1 cellular context compared by ENCODE assay signal in genomic region chr20:63186528-63187316, GRCh38.
TF ChIP-seq lines count a peak whose summit lies in the region.

No MANE protein-coding gene starts in this region.

TF ChIP-seq in GM23338, 12 proteins besides CTCF, POLR2A, EP300 and RAD21 (continued from another document):
- TF ChIP-seq ETS1 (IDR thresholded peaks at IDR 0.05), result no peak
- no peak for TF ChIP-seq ZNF114 (CRISPR knock-in tag; IDR thresholded peaks at IDR 0.05)
- TF ChIP-seq CREB1 (CRISPR knock-in tag; IDR thresholded peaks at IDR 0.05; ENCODE audit: low read depth), result no peak
- TF ChIP-seq REST (IDR thresholded peaks at IDR 0.05; ENCODE audit: unreplicated experiment), result no peak
- no peak for TF ChIP-seq ZNF331 (CRISPR knock-in tag; IDR thresholded peaks at IDR 0.05; ENCODE audit: low read depth)
- no peak for TF ChIP-seq STAT1 (IDR thresholded peaks at IDR 0.05; ENCODE audit: unreplicated experiment)
